In the genomic region with DNA sequence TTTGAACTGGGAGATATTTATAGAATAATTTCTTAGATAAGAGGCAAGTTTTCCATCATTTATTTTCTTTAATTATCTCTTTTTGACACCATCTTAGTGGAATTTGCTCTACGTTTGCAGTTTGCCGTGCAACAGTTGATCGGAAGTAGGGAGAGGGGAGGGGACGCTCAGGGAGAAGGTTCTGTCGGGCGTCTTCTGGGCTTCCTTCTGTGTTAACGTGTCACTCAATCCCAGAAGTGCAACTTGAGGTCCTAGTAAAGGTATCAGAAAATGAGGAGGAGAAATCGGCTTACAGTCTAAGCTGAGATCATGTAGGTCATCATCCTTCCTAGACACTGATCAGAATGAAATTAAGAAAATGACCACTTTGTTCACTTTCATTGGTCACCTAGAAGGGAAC, we compare ENCODE assay signal across 38 cellular contexts.
"Had no signal": no experiment of that assay in that cellular context is flagged by ENCODE, and none has a peak within 500 bp of the region (broad histone marks: within the 10 kb centered on the region; RNA-seq: fewer than 3 reads in every experiment).

No MANE protein-coding gene starts in this region.

- H3K27me3 Mint-ChIP-seq: activated CD4-positive, alpha-beta T cell treated with anti-CD3 and anti-CD28 coated beads for 36 hours; activated CD4-positive, alpha-beta T cell treated with anti-CD3 and anti-CD28 coated beads, Interleukin-2, amount 10 ng/mL, durations not matched to agents 7 days and 5 days; activated naive CD8-positive, alpha-beta T cell treated with anti-CD3 and anti-CD28 coated beads for 36 hours; activated T-cell treated with anti-CD3 and anti-CD28 coated beads, Interleukin-2, amount 50 U/mL, for 24 hours; activated T-helper 17 cell treated with anti-CD3 and anti-CD28 coated beads, Interleukin-2, amount 50 U/mL, for 72 hours; central memory CD8-positive, alpha-beta T cell had no signal

- H3K9me3 Mint-ChIP-seq: activated CD4-positive, alpha-beta memory T cell treated with anti-CD3 and anti-CD28 coated beads, Interleukin-2, amount 10 ng/mL, durations not matched to agents 7 days and 5 days; activated CD4-positive, alpha-beta T cell treated with anti-CD3 and anti-CD28 coated beads, Interleukin-2, amount 10 ng/mL, durations not matched to agents 7 days and 5 days; activated naive CD4-positive, alpha-beta T cell treated with anti-CD3 and anti-CD28 coated beads for 36 hours; activated naive CD4-positive, alpha-beta T cell treated with anti-CD3 and anti-CD28 coated beads, Interleukin-2, amount 50 U/mL, for 72 hours; activated naive CD8-positive, alpha-beta T cell treated with anti-CD3 and anti-CD28 coated beads for 36 hours; activated T-cell treated with anti-CD3 and anti-CD28 coated beads, Interleukin-2, amount 50 U/mL, for 24 hours; activated T-helper 17 cell treated with anti-CD3 and anti-CD28 coated beads, Interleukin-2, amount 50 U/mL, for 72 hours; central memory CD8-positive, alpha-beta T cell; T-helper 1 cell treated with Interleukin-12 subunit alpha and Interleukin-12 subunit beta and Interleukin-4 antibody, amounts not matched to agents 30 μg/mL and 1 μg/mL, for 36 hours; T-helper 2 cell treated with Interferon-gamma antibody and Interleukin-4, amounts not matched to agents 5 μg/mL and 100 μg/mL, for 36 hours; WTC11 had no signal

- H3K27me3 ChIP-seq: adrenal gland, body of pancreas, brain microvascular endothelial cell, breast epithelium had no signal

- ATAC-seq: activated CD4-positive, alpha-beta T cell treated with anti-CD3 and anti-CD28 coated beads for 36 hours; activated CD4-positive, CD25-positive, alpha-beta regulatory T cell treated with anti-CD3 and anti-CD28 coated beads, Interleukin-2, amount 50 U/mL, for 24 hours; activated CD8-positive, alpha-beta memory T cell treated with anti-CD3 and anti-CD28 coated beads, Interleukin-2, amount 10 ng/mL, durations not matched to agents 7 days and 5 days; activated CD8-positive, alpha-beta T cell treated with anti-CD3 and anti-CD28 coated beads, Interleukin-2, amount 10 ng/mL, durations not matched to agents 7 days and 5 days; activated naive CD4-positive, alpha-beta T cell treated with anti-CD3 and anti-CD28 coated beads, Interleukin-2, amount 50 U/mL, for 72 hours; activated T-helper 17 cell treated with anti-CD3 and anti-CD28 coated beads, Interleukin-2, amount 50 U/mL, for 72 hours; body of pancreas; WTC11 had no signal

- H3K4me1 Mint-ChIP-seq: activated CD4-positive, alpha-beta memory T cell treated with anti-CD3 and anti-CD28 coated beads, Interleukin-2, amount 10 ng/mL, durations not matched to agents 7 days and 5 days; activated T-helper 17 cell treated with anti-CD3 and anti-CD28 coated beads, Interleukin-2, amount 50 U/mL, for 72 hours; central memory CD8-positive, alpha-beta T cell had no signal

- H3K27ac ChIP-seq: body of pancreas, brain microvascular endothelial cell, breast epithelium had no signal

- H3K4me3 Mint-ChIP-seq: activated CD4-positive, alpha-beta memory T cell treated with anti-CD3 and anti-CD28 coated beads, Interleukin-2, amount 10 ng/mL, durations not matched to agents 7 days and 5 days; activated CD4-positive, alpha-beta T cell treated with anti-CD3 and anti-CD28 coated beads for 36 hours; activated CD4-positive, alpha-beta T cell treated with anti-CD3 and anti-CD28 coated beads, Interleukin-2, amount 10 ng/mL, durations not matched to agents 7 days and 5 days; activated CD8-positive, alpha-beta memory T cell treated with anti-CD3 and anti-CD28 coated beads, Interleukin-2, amount 10 ng/mL, durations not matched to agents 7 days and 5 days; activated CD8-positive, alpha-beta T cell treated with anti-CD3 and anti-CD28 coated beads, Interleukin-2, amount 10 ng/mL, durations not matched to agents 7 days and 5 days; activated naive CD4-positive, alpha-beta T cell treated with anti-CD3 and anti-CD28 coated beads for 36 hours; activated naive CD8-positive, alpha-beta T cell treated with anti-CD3 and anti-CD28 coated beads for 36 hours; activated T-cell treated with anti-CD3 and anti-CD28 coated beads, Interleukin-2, amount 50 U/mL, for 24 hours; activated T-helper 17 cell treated with anti-CD3 and anti-CD28 coated beads, Interleukin-2, amount 50 U/mL, for 72 hours; central memory CD8-positive, alpha-beta T cell; T-helper 1 cell treated with Interleukin-12 subunit alpha and Interleukin-12 subunit beta and Interleukin-4 antibody, amounts not matched to agents 30 μg/mL and 1 μg/mL, for 36 hours; T-helper 2 cell treated with Interferon-gamma antibody and Interleukin-4, amounts not matched to agents 5 μg/mL and 100 μg/mL, for 36 hours; WTC11 had no signal

- H3K9me3 ChIP-seq: adrenal gland, body of pancreas, breast epithelium had no signal

- H3K4me3 ChIP-seq: adrenal gland, body of pancreas, breast epithelium had no signal

- DNase-seq: activated CD4-positive, alpha-beta memory T cell treated with anti-CD3 and anti-CD28 coated beads, Interleukin-2, amount 10 ng/mL, durations not matched to agents 7 days and 5 days; activated CD4-positive, alpha-beta T cell treated with anti-CD3 and anti-CD28 coated beads for 1 hour; activated CD4-positive, alpha-beta T cell treated with anti-CD3 and anti-CD28 coated beads for 36 hours; activated CD4-positive, alpha-beta T cell treated with anti-CD3 and anti-CD28 coated beads for 48 hours; activated CD4-positive, alpha-beta T cell treated with anti-CD3 and anti-CD28 coated beads, Interleukin-2, amount 10 ng/mL, durations not matched to agents 7 days and 5 days; activated CD4-positive, alpha-beta T cell treated with anti-CD3 and anti-CD28 coated beads, Interleukin-2, amount 50 U/mL, for 48 hours; activated CD4-positive, CD25-positive, alpha-beta regulatory T cell; activated CD8-positive, alpha-beta memory T cell treated with anti-CD3 and anti-CD28 coated beads for 24 hours; activated CD8-positive, alpha-beta memory T cell treated with anti-CD3 and anti-CD28 coated beads, Interleukin-2, amount 10 ng/mL, durations not matched to agents 7 days and 5 days; activated CD8-positive, alpha-beta memory T cell treated with anti-CD3 and anti-CD28 coated beads, Interleukin-2, amount 50 U/mL, for 48 hours; activated CD8-positive, alpha-beta T cell treated with anti-CD3 and anti-CD28 coated beads, Interleukin-2, amount 10 ng/mL, durations not matched to agents 7 days and 5 days; activated effector memory CD4-positive, alpha-beta T cell treated with anti-CD3 and anti-CD28 coated beads, Interleukin-2, amount 50 U/mL, for 16 hours; activated gamma-delta T cell treated with Interleukin-2 at 50 U/mL for 16 hours; activated naive CD4-positive, alpha-beta T cell; activated naive CD4-positive, alpha-beta T cell treated with anti-CD3 and anti-CD28 coated beads for 36 hours; activated naive CD4-positive, alpha-beta T cell treated with anti-CD3 and anti-CD28 coated beads, Interleukin-2, amount 50 U/mL, for 16 hours; activated naive CD8-positive, alpha-beta T cell treated with anti-CD3 and anti-CD28 coated beads for 36 hours; activated T-cell treated with anti-CD3 and anti-CD28 coated beads, Interleukin-2, amount 50 U/mL, for 24 hours; activated T-cell treated with anti-CD3 and anti-CD28 coated beads, Interleukin-2, amount 50 U/mL, for 48 hours; adrenal gland; amniotic stem cell; aorta; body of pancreas; brain microvascular endothelial cell; caudate nucleus; cerebellar nuclear complex; SW 1271; T-helper 1 cell; T-helper 2 cell; T-helper 9 cell had no signal

- H3K36me3 ChIP-seq: adrenal gland, brain microvascular endothelial cell, breast epithelium had no signal

- H3K36me3 Mint-ChIP-seq: activated CD8-positive, alpha-beta memory T cell treated with anti-CD3 and anti-CD28 coated beads, Interleukin-2, amount 10 ng/mL, durations not matched to agents 7 days and 5 days; activated naive CD4-positive, alpha-beta T cell treated with anti-CD3 and anti-CD28 coated beads, Interleukin-2, amount 50 U/mL, for 72 hours; activated naive CD8-positive, alpha-beta T cell treated with anti-CD3 and anti-CD28 coated beads for 36 hours had no signal

- H3K27ac Mint-ChIP-seq: activated CD4-positive, alpha-beta memory T cell treated with anti-CD3 and anti-CD28 coated beads, Interleukin-2, amount 10 ng/mL, durations not matched to agents 7 days and 5 days; activated CD4-positive, alpha-beta T cell treated with anti-CD3 and anti-CD28 coated beads for 36 hours; activated CD4-positive, alpha-beta T cell treated with anti-CD3 and anti-CD28 coated beads, Interleukin-2, amount 10 ng/mL, durations not matched to agents 7 days and 5 days; activated CD8-positive, alpha-beta memory T cell treated with anti-CD3 and anti-CD28 coated beads, Interleukin-2, amount 10 ng/mL, durations not matched to agents 7 days and 5 days; activated CD8-positive, alpha-beta T cell treated with anti-CD3 and anti-CD28 coated beads, Interleukin-2, amount 10 ng/mL, durations not matched to agents 7 days and 5 days; activated naive CD4-positive, alpha-beta T cell treated with anti-CD3 and anti-CD28 coated beads for 36 hours; activated naive CD4-positive, alpha-beta T cell treated with anti-CD3 and anti-CD28 coated beads, Interleukin-2, amount 50 U/mL, for 72 hours; activated naive CD8-positive, alpha-beta T cell treated with anti-CD3 and anti-CD28 coated beads for 36 hours; activated T-cell treated with anti-CD3 and anti-CD28 coated beads, Interleukin-2, amount 50 U/mL, for 24 hours; activated T-helper 17 cell treated with anti-CD3 and anti-CD28 coated beads, Interleukin-2, amount 50 U/mL, for 72 hours; T-helper 1 cell treated with Interleukin-12 subunit alpha and Interleukin-12 subunit beta and Interleukin-4 antibody, amounts not matched to agents 30 μg/mL and 1 μg/mL, for 36 hours; T-helper 2 cell treated with Interferon-gamma antibody and Interleukin-4, amounts not matched to agents 5 μg/mL and 100 μg/mL, for 36 hours; WTC11 had no signal

- H3K4me1 ChIP-seq: body of pancreas had no signal
